21 cellular contexts compared by ENCODE assay signal in genomic region chr1:53395671-53396215, GRCh38.
DNase-seq lines count a peak whose midpoint lies in the region; ATAC-seq, FAIRE-seq and TF ChIP-seq lines count a peak whose summit lies in the region.
"Had no signal": no experiment of that assay in that cellular context is flagged by ENCODE, and none has a peak within 500 bp of the region (broad histone marks: within the 10 kb centered on the region; RNA-seq: fewer than 3 reads in every experiment).

No MANE protein-coding gene starts in this region.

- H3K4me3 Mint-ChIP-seq in nephron progenitor cell = no peak overlapping the region
- H3K4me3 Mint-ChIP-seq: activated naive CD8-positive, alpha-beta T cell treated with anti-CD3 and anti-CD28 coated beads for 36 hours; memory B cell had no signal

- H3K4me3 ChIP-seq in NT2/D1 (ENCODE audit: insufficient read length, low read depth) = no peak overlapping the region
- no peak overlapping the region for H3K4me3 ChIP-seq in small intestine (ENCODE audit: low read depth in 1 of 2, low read length in 2 of 2)
- H3K4me3 ChIP-seq: heart right ventricle, ovary had no signal

- no peak overlapping the region for H3K27ac Mint-ChIP-seq in nephron progenitor cell
- H3K27ac Mint-ChIP-seq: activated naive CD8-positive, alpha-beta T cell treated with anti-CD3 and anti-CD28 coated beads for 36 hours; memory B cell had no signal

- peaks cover 77% of the 10 kb centered on the region for H3K4me1 Mint-ChIP-seq in nephron progenitor cell
- H3K4me1 Mint-ChIP-seq: activated naive CD8-positive, alpha-beta T cell treated with anti-CD3 and anti-CD28 coated beads for 36 hours had no signal

- H3K27me3 ChIP-seq in NT2/D1 (ENCODE audit: insufficient read depth, insufficient read length) = no peaks in the 10 kb centered on the region
- H3K27me3 ChIP-seq in small intestine (ENCODE audit: control insufficient read depth in 2 of 2, insufficient read depth in 2 of 2, low read length in 2 of 2) = no peaks in the 10 kb centered on the region
- H3K27me3 ChIP-seq: ovary had no signal

- no peaks in the 10 kb centered on the region for H3K36me3 Mint-ChIP-seq in nephron progenitor cell (ENCODE audit: low read depth)
- H3K36me3 Mint-ChIP-seq: activated naive CD8-positive, alpha-beta T cell treated with anti-CD3 and anti-CD28 coated beads for 36 hours; memory B cell had no signal

- peaks cover 9% of the 10 kb centered on the region for H3K27me3 Mint-ChIP-seq in nephron progenitor cell (ENCODE audit: low read depth, poor library complexity)
- H3K27me3 Mint-ChIP-seq: activated naive CD8-positive, alpha-beta T cell treated with anti-CD3 and anti-CD28 coated beads for 36 hours had no signal

- 0 out of 2 replicates have a peak, but pooled peaks cover 4% of the 10 kb centered on the region for H3K9me3 ChIP-seq in NT2/D1 (ENCODE audit: insufficient read depth, low read length)
- no peaks in the 10 kb centered on the region for H3K9me3 ChIP-seq in small intestine (ENCODE audit: control insufficient read depth, low read depth)
- H3K9me3 ChIP-seq: heart right ventricle, ovary had no signal

- peak overlapping the region; percentile 39 for H3K9ac ChIP-seq in NT2/D1 (ENCODE audit: insufficient read length, low read depth)

- no peak for FAIRE-seq in small intestine (lab: Jason Lieb, UNC)

- WGBS in small intestine, 3 donors = 63 to 67% (median 65%) methylated on average over 10 of the region's 10 CpGs

- no peaks in the 10 kb centered on the region for H3K9me3 Mint-ChIP-seq in nephron progenitor cell
- H3K9me3 Mint-ChIP-seq: activated naive CD8-positive, alpha-beta T cell treated with anti-CD3 and anti-CD28 coated beads for 36 hours; memory B cell had no signal

- H3K36me3 ChIP-seq in NT2/D1 (ENCODE audit: insufficient read depth, insufficient read length, low read length) (no peaks in the 10 kb centered on the region), small intestine (ENCODE audit: control insufficient read depth in 2 of 2, insufficient read depth in 2 of 2, low read length in 2 of 2) (no peaks in the 10 kb centered on the region)
- H3K36me3 ChIP-seq: heart right ventricle, ovary had no signal

- no peak for ATAC-seq in activated CD4-positive, CD25-positive, alpha-beta regulatory T cell treated with anti-CD3 and anti-CD28 coated beads, Interleukin-2, amount 50 U/mL, for 24 hours
- ATAC-seq in sciatic nerve = no peak
- ATAC-seq: heart right ventricle, left colon, right cardiac atrium had no signal

- H3K4me1 ChIP-seq in NT2/D1 (ENCODE audit: insufficient read depth, insufficient read length) (peaks cover 30% of the 10 kb centered on the region), small intestine (ENCODE audit: control insufficient read depth in 2 of 2, insufficient read depth in 1 of 2, low read depth in 1 of 2, low read length in 1 of 2) (no peaks in the 10 kb centered on the region)

- peak; percentile 13 for DNase-seq in activated CD4-positive, CD25-positive, alpha-beta regulatory T cell treated with anti-CD3 and anti-CD28 coated beads, Interleukin-2, amount 50 U/mL, for 72 hours
- DNase-seq in NCI-H1105 (lab: John Stamatoyannopoulos, UW) = peak; percentile 23
- DNase-seq in NT2/D1 (ENCODE audit: low read depth, low spot score) = no peak
- peak; percentile 40 for DNase-seq in sciatic nerve (ENCODE audit: low spot score)
- DNase-seq in germinal center (ENCODE audit: low spot score) = no peak
- no peak for DNase-seq in small intestine
- DNase-seq in nephron progenitor cell = no peak
- DNase-seq: activated naive CD8-positive, alpha-beta T cell treated with anti-CD3 and anti-CD28 coated beads for 36 hours; C1 segment of cervical spinal cord; Calu3; cerebellar nuclear complex; EL; heart right ventricle; left colon; NCI-H1694; NCI-H446 treated with DMSO at 0.1 percent for 48 hours; ovary; right cardiac atrium; Right ventricle myocardium superior had no signal

- TF ChIP-seq CTCF in nephron progenitor cell (IDR thresholded peaks at IDR 0.05) = no peak

- no peak overlapping the region for H3K27ac ChIP-seq in small intestine (ENCODE audit: low read depth in 1 of 2, low read length in 1 of 2)
- H3K27ac ChIP-seq: heart right ventricle, ovary had no signal

- intact Hi-C loops in sciatic nerve (cut with DNase I) = no loop called here

Comparison
In these comparisons a context has a peak if more than half of its experiments do, and no peak if none do; other contexts are left out.
1. DNase-seq: peak in activated CD4-positive, CD25-positive, alpha-beta regulatory T cell treated with anti-CD3 and anti-CD28 coated beads, Interleukin-2, amount 50 U/mL, for 72 hours (single experiment), NCI-H1105 (single experiment) and sciatic nerve (single experiment); none in NT2/D1 (single experiment), germinal center (single experiment), small intestine (single experiment) and nephron progenitor cell (single experiment).